ENCODE assay signal across 8 cellular contexts in genomic region chr5:90783460-90784333, GRCh38.
DNase-seq lines count a peak whose midpoint lies in the region; ATAC-seq and TF ChIP-seq lines count a peak whose summit lies in the region.

No MANE protein-coding gene starts in this region.

- no peak for TF ChIP-seq POLR2A in lower leg skin (IDR thresholded peaks at IDR 0.05)

- WGBS in lower leg skin, 2 donors = 25% methylated on average over 4 of the region's 4 CpGs

- ATAC-seq in GM18907 (IDR thresholded peaks at IDR 0.05; ENCODE audit: unreplicated experiment) (peak; percentile 93), HG03135 (IDR thresholded peaks at IDR 0.05; ENCODE audit: unreplicated experiment) (peak; percentile 93)

- DNase-seq in AG20443 (ENCODE audit: low spot score) = peak; percentile 64
- peak; percentile 18 for DNase-seq in NCI-H446 treated with DMSO at 0.1 percent for 48 hours (lab: John Stamatoyannopoulos, UW)
- DNase-seq in activated CD4-positive, alpha-beta T cell treated with anti-CD3 and anti-CD28 coated beads for 24 hours (ENCODE audit: low read depth in 2 of 2) = peak; percentile 42 to 68
- peak; percentile 82 for DNase-seq in choroid plexus epithelial cell (ENCODE audit: low read depth)
- DNase-seq in lower leg skin (ENCODE audit: low spot score in 2 of 2) = peak; percentile 70 to 88
- DNase-seq in stimulated activated CD8-positive, alpha-beta memory T cell treated with anti-CD3 and anti-CD28 coated beads, Interleukin-12 subunit alpha, Interleukin-12 subunit beta, amount 100 ng/mL, for 1 hour (ENCODE audit: low read depth) = peak; percentile 57

- intact Hi-C loops in lower leg skin (cut with DNase I; ENCODE audit: low total_unique reads) = no loop called here

- H3K4me3 ChIP-seq in choroid plexus epithelial cell (ENCODE audit: low read depth, low read length) (no peak overlapping the region), lower leg skin (ENCODE audit: low read depth, poor library complexity, severe bottlenecking) (no peak overlapping the region)

- peak; percentile 94 for TF ChIP-seq CTCF in choroid plexus epithelial cell (conservative IDR thresholded peaks at IDR 0.05; ENCODE audit: low read depth, low read length)
- TF ChIP-seq CTCF in lower leg skin (IDR thresholded peaks at IDR 0.05) = peak in 1 of 3 donors; percentile 48

Comparison
In these comparisons a context has a peak if more than half of its experiments do, and no peak if none do; other contexts are left out.
1. DNase-seq: peak in every context shown above with its lines; median percentile 82 in choroid plexus epithelial cell; 79 in lower leg skin; 64 in AG20443; 57 in stimulated activated CD8-positive, alpha-beta memory T cell treated with anti-CD3 and anti-CD28 coated beads, Interleukin-12 subunit alpha, Interleukin-12 subunit beta, amount 100 ng/mL, for 1 hour; 55 in activated CD4-positive, alpha-beta T cell treated with anti-CD3 and anti-CD28 coated beads for 24 hours; 18 in NCI-H446 treated with DMSO at 0.1 percent for 48 hours.